ENCODE assay signal across 22 cellular contexts in the genomic region with DNA sequence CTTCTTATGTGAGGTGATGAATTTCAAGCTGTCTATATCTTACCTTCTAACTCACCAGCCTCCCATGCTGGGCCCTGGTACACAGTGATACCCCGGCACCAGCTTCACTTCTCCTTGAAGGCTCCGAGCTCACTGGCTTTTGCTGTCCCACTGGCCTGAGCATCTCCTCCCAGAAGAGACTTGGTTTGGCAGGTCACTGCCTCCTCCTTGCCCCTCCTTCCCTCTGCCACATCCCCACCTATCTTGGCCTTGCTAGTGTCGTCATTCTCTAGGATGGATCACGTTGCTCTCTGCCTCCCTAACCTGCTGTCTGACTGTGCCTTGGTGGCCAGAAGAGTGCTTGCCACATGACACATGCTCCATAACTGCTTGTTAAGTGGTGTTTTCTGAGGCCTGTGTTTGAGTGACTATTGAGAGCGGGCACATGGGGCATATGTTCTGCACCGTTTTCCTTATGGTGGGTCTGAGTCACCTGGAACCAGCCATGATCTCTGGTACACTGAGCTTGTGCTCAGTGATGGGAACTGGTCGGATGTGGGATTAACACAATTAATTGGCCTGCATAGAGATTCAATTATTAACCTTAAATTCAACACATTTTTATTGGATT.
"Had no signal": no experiment of that assay in that cellular context is flagged by ENCODE, and none has a peak within 500 bp of the region (broad histone marks: within the 10 kb centered on the region; RNA-seq: fewer than 3 reads in every experiment).

No MANE protein-coding gene starts in this region.

- DNase-seq: cortex of kidney; effector CD4-positive, alpha-beta T cell; foreskin fibroblast; gastrocnemius medialis; glutamatergic neuron; heart right ventricle; hippocampal formation; midbrain; naive thymus-derived CD4-positive, alpha-beta T cell; nucleus accumbens; right cardiac atrium; sigmoid colon; stimulated activated CD4-positive, alpha-beta T cell treated with anti-CD3 and anti-CD28 coated beads, Interleukin-2, amount 100 ng/mL, for 24 hours; stimulated activated CD4-positive, alpha-beta T cell treated with anti-CD3 and anti-CD28 coated beads, Interleukin-4, amount 100 ng/mL, for 24 hours; stimulated activated naive CD4-positive, alpha-beta T cell treated with Interleukin-2 at 50 U/mL for 16 hours; stomach; thyroid gland; trophoblast cell had no signal

- H3K4me3 ChIP-seq: gastrocnemius medialis, heart right ventricle, lung, neural progenitor cell, prostate gland, sigmoid colon, stomach, thyroid gland, vagina had no signal

- H3K36me3 ChIP-seq: gastrocnemius medialis, heart right ventricle, neural progenitor cell, prostate gland, sigmoid colon, stomach, thyroid gland, vagina had no signal

- H3K27ac ChIP-seq: gastrocnemius medialis, heart right ventricle, neural progenitor cell, prostate gland, sigmoid colon, stomach, thyroid gland, vagina had no signal

- H3K9me3 ChIP-seq: gastrocnemius medialis, prostate gland, sigmoid colon, stomach, thyroid gland, vagina had no signal

- H3K9ac ChIP-seq: neural progenitor cell had no signal

- H3K27me3 ChIP-seq: gastrocnemius medialis, heart right ventricle, neural progenitor cell, sigmoid colon, stomach, thyroid gland, vagina had no signal

- H3K4me1 ChIP-seq: gastrocnemius medialis, sigmoid colon, stomach, vagina had no signal

- H3K4me2 ChIP-seq: neural progenitor cell had no signal
